Comparison of ENCODE assay signal across 19 cellular contexts in genomic region chr11:73229321-73230275, GRCh38. TPM values are rescaled to one million over a fixed set of nuclear protein-coding genes. Genes with fewer than 3 reads are reported as not detected.
DNase-seq lines count a peak whose midpoint lies in the region; ATAC-seq and TF ChIP-seq lines count a peak whose summit lies in the region.
"Had no signal": no experiment of that assay in that cellular context is flagged by ENCODE, and none has a peak within 500 bp of the region (broad histone marks: within the 10 kb centered on the region; RNA-seq: fewer than 3 reads in every experiment).

No MANE protein-coding gene starts in this region.

- H3K27ac ChIP-seq in SK-N-SH (ENCODE audit: low read depth in 2 of 2, low read length in 1 of 2), result no peak overlapping the region
- H3K27ac ChIP-seq in right cardiac atrium (ENCODE audit: low read length), result no peak overlapping the region
- H3K27ac ChIP-seq: cardiac muscle cell, neutrophil, upper lobe of left lung had no signal

- intact Hi-C loops in right cardiac atrium (cut with DNase I) (loop anchor here in 1 of 4 donors (10.0 kb wide), 1 partner anchor 395 kb away; no protein-coding TSS in a partner anchor), posterior vena cava (cut with DNase I) (no loop called here)

- no peak overlapping the region for H3K4me3 ChIP-seq in SK-N-SH (ENCODE audit: low read depth in 2 of 2, low read length in 1 of 2)
- no peak overlapping the region for H3K4me3 ChIP-seq in right cardiac atrium (ENCODE audit: low read length)
- H3K4me3 ChIP-seq: cardiac muscle cell, lung, upper lobe of left lung had no signal

- ATAC-seq in SK-N-SH treated with all-trans-retinoic acid at 6 μM for 48 hours, result no peak
- peak; percentile 49 to 86 for ATAC-seq in right cardiac atrium
- no peak for ATAC-seq in HG02759 (IDR thresholded peaks at IDR 0.05; ENCODE audit: unreplicated experiment)
- no peak for ATAC-seq in HG02970 (IDR thresholded peaks at IDR 0.05; ENCODE audit: low FRiP score, unreplicated experiment)
- ATAC-seq: effector memory CD8-positive, alpha-beta T cell had no signal

- CTCF ChIA-PET in SK-N-SH (lab: Yijun Ruan, JAX), result interaction anchor here (0.6 to 1.9 kb wide), 5 partner anchors 13 to 397 kb away, joined by 3 to 7 read pairs (median 3); no protein-coding TSS in a partner anchor

- H3K9ac ChIP-seq in SK-N-SH, result no peak overlapping the region

- no peaks in the 10 kb centered on the region for H4K20me1 ChIP-seq in SK-N-SH (ENCODE audit: insufficient read depth)

- H3K9me2 ChIP-seq in SK-N-SH, result no peaks in the 10 kb centered on the region

- no peak overlapping the region for H3K4me2 ChIP-seq in SK-N-SH

- H3K9me3 ChIP-seq in SK-N-SH (no peaks in the 10 kb centered on the region), right cardiac atrium (ENCODE audit: control insufficient read depth, low read length) (no peaks in the 10 kb centered on the region)
- H3K9me3 ChIP-seq: neutrophil, upper lobe of left lung had no signal

- TF ChIP-seq CTCF in SK-N-SH (IDR thresholded peaks at IDR 0.05), result no peak

- POLR2A ChIA-PET in SK-N-SH (lab: Yijun Ruan, JAX), result no interaction called here

- peak; percentile 19 for DNase-seq in SK-N-SH
- DNase-seq in NCI-H82 (lab: John Stamatoyannopoulos, UW), result peak; percentile 81
- DNase-seq in right cardiac atrium, result peak; percentile 60 to 70 (median 67)
- DNase-seq in posterior vena cava (ENCODE audit: low spot score), result peak; percentile 66
- no peak for DNase-seq in NCI-H2171 (lab: John Stamatoyannopoulos, UW)
- DNase-seq: 8988T; activated naive CD8-positive, alpha-beta T cell treated with anti-CD3 and anti-CD28 coated beads for 36 hours; effector memory CD8-positive, alpha-beta T cell; NCI-H146; NCI-H69; RPMI8226 had no signal

- H3K4me1 ChIP-seq in SK-N-SH (ENCODE audit: control insufficient read depth in 1 of 2, insufficient read depth in 2 of 2, low read depth in 1 of 2, low read length in 1 of 2) (peaks cover 0 to 5% of the 10 kb centered on the region in 2 experiments; a peak in 1 of 4 replicates), right cardiac atrium (ENCODE audit: control insufficient read depth, insufficient read depth, low read length) (peaks cover 4% of the 10 kb centered on the region)

- no peak overlapping the region for H2AFZ ChIP-seq in SK-N-SH (ENCODE audit: low read depth)

- no peak for TF ChIP-seq EP300 in SK-N-SH (IDR thresholded peaks at IDR 0.05; ENCODE audit: borderline replicate concordance in 1 of 2, low read depth in 1 of 2, low read length in 1 of 2)

- no peaks in the 10 kb centered on the region for H3K27me3 ChIP-seq in SK-N-SH (ENCODE audit: insufficient read depth)
- H3K27me3 ChIP-seq in right cardiac atrium (ENCODE audit: control insufficient read depth, insufficient read depth), result no peaks in the 10 kb centered on the region
- H3K27me3 ChIP-seq: cardiac muscle cell, neutrophil, upper lobe of left lung had no signal

- no peaks in the 10 kb centered on the region for H3F3A ChIP-seq in SK-N-SH (replicated peaks; ENCODE audit: insufficient read depth)

- H3K36me3 ChIP-seq in SK-N-SH (replicated peaks in 1 of 2; ENCODE audit: control insufficient read depth in 1 of 2, insufficient read depth in 2 of 2, low read length in 1 of 2), result no peaks in the 10 kb centered on the region
- H3K36me3 ChIP-seq: cardiac muscle cell had no signal

- TF ChIP-seq RAD21 in SK-N-SH (IDR thresholded peaks at IDR 0.05; ENCODE audit: low read length), result no peak

- H3K79me2 ChIP-seq in SK-N-SH (ENCODE audit: insufficient read depth), result no peaks in the 10 kb centered on the region

- 90% methylated on average over 18 of the region's 19 CpGs for WGBS in SK-N-SH (ENCODE audit: low lambda C conversion rate)
- 56% methylated on average over 19 of the region's 19 CpGs for WGBS in right cardiac atrium

TF ChIP-seq in SK-N-SH, 30 proteins besides CTCF, POLR2A, EP300 and RAD21 (continues in another document):
- TF ChIP-seq GABPA (IDR thresholded peaks at IDR 0.05; ENCODE audit: low read depth) (no peak), NFIC (IDR thresholded peaks at IDR 0.05; ENCODE audit: borderline replicate concordance) (no peak), FOXM1 (IDR thresholded peaks at IDR 0.05; ENCODE audit: low read depth) (no peak), TEAD4 (IDR thresholded peaks at IDR 0.05; ENCODE audit: borderline replicate concordance, insufficient read depth) (no peak), REST (IDR thresholded peaks at IDR 0.05; ENCODE audit: low read depth, low read length) (no peak)

TF ChIP-seq in SK-N-SH treated with all-trans-retinoic acid at 6 μM for 48 hours, 23 proteins besides CTCF, POLR2A, EP300 and RAD21 (continues in another document):
- no peak for TF ChIP-seq OSR1 (CRISPR knock-in tag; IDR thresholded peaks at IDR 0.05)
- TF ChIP-seq ZNF565 (CRISPR knock-in tag; conservative IDR thresholded peaks at IDR 0.05; ENCODE audit: low read depth), result no peak
- TF ChIP-seq GLIS3 (CRISPR knock-in tag; IDR thresholded peaks at IDR 0.05), result no peak
- no peak for TF ChIP-seq CREB5 (CRISPR knock-in tag; IDR thresholded peaks at IDR 0.05; ENCODE audit: low read depth)
- TF ChIP-seq PATZ1 (CRISPR knock-in tag; IDR thresholded peaks at IDR 0.05; ENCODE audit: borderline replicate concordance), result no peak
- no peak for TF ChIP-seq ZNF70 (CRISPR knock-in tag; IDR thresholded peaks at IDR 0.05)
- no peak for TF ChIP-seq POU6F1 (CRISPR knock-in tag; IDR thresholded peaks at IDR 0.05; ENCODE audit: borderline replicate concordance, low read depth)
- no peak for TF ChIP-seq ARNTL (CRISPR knock-in tag; IDR thresholded peaks at IDR 0.05; ENCODE audit: borderline replicate concordance, low read depth)
- no peak for TF ChIP-seq RARB (CRISPR knock-in tag; IDR thresholded peaks at IDR 0.05)
- no peak for TF ChIP-seq CSRNP3 (CRISPR knock-in tag; IDR thresholded peaks at IDR 0.05)
- no peak for TF ChIP-seq ZFP3 (CRISPR knock-in tag; IDR thresholded peaks at IDR 0.05)

RNA-seq across cellular contexts. Expression of gene P2RY2, which starts 11.5 kb away (rescaled TPM):
- polyA plus RNA-seq in SK-N-SH (2012; rRNA removed), result 0.12 and 0.13 TPM in 2 replicates
- polyA plus RNA-seq in SK-N-SH (2012; cell fraction: cytosol; rRNA removed), result 0.05 and 0.07 TPM in 2 replicates
- polyA plus RNA-seq in SK-N-SH (2012; cell fraction: nucleus; rRNA removed), result 0.02 and 0.14 TPM in 2 replicates
- total RNA-seq in right cardiac atrium, result 10 to 100 TPM in 1 of 4 donors, 1 to 10 TPM in 3; 5.5 to 15.1 (median 9.2) TPM
- polyA plus RNA-seq in right cardiac atrium, result 5.4 TPM
- 1 to 10 TPM in 1 of 2 donors, under 1 TPM in 1; 0.74 to 3.1 TPM for total RNA-seq in posterior vena cava
- total RNA-seq: activated naive CD8-positive, alpha-beta T cell treated with anti-CD3 and anti-CD28 coated beads for 36 hours; CD4-positive, alpha-beta T cell had no signal

RNA-seq across cellular contexts. Expression of gene P2RY6, which starts 42.5 kb away (rescaled TPM):
- polyA plus RNA-seq in SK-N-SH (2012; rRNA removed), result 0.15 and 0.16 TPM in 2 replicates
- polyA plus RNA-seq in SK-N-SH (2012; cell fraction: cytosol; rRNA removed), result 0.09 and 0.31 TPM in 2 replicates
- polyA plus RNA-seq in SK-N-SH (2012; cell fraction: nucleus; rRNA removed), result 0.26 and 0.27 TPM in 2 replicates
- 1 to 10 TPM in 3 of 4 donors, under 1 TPM in 1; 0.96 to 2.7 (median 2.0) TPM for total RNA-seq in right cardiac atrium
- polyA plus RNA-seq in right cardiac atrium, result 0.70 TPM
- 1 to 10 TPM; 2.5 to 4.9 TPM for total RNA-seq in posterior vena cava
- total RNA-seq: activated naive CD8-positive, alpha-beta T cell treated with anti-CD3 and anti-CD28 coated beads for 36 hours; CD4-positive, alpha-beta T cell had no signal
- polyA plus RNA-seq: cardiac muscle cell had no signal

Comparison
In these comparisons a context has a peak if more than half of its experiments do, and no peak if none do; other contexts are left out.
1. ATAC-seq: peak in right cardiac atrium (2 of 2); none in SK-N-SH treated with all-trans-retinoic acid at 6 μM for 48 hours (single experiment), HG02759 (single experiment) and HG02970 (single experiment).